Comparison of ENCODE assay signal across 15 cellular contexts in genomic region chr4:155604718-155605601, GRCh38.
DNase-seq lines count a peak whose midpoint lies in the region; TF ChIP-seq lines count a peak whose summit lies in the region.
"Had no signal": no experiment of that assay in that cellular context is flagged by ENCODE, and none has a peak within 500 bp of the region (broad histone marks: within the 10 kb centered on the region; RNA-seq: fewer than 3 reads in every experiment).

No MANE protein-coding gene starts in this region.

- H3K27ac ChIP-seq in WERI-Rb-1 = no peak overlapping the region

- no peaks in the 10 kb centered on the region for H3K27me3 Mint-ChIP-seq in chondrocyte (ENCODE audit: low read depth)
- H3K27me3 Mint-ChIP-seq in activated naive CD4-positive, alpha-beta T cell treated with anti-CD3 and anti-CD28 coated beads, Interleukin-2, amount 10 ng/mL, durations not matched to agents 7 days and 5 days = no peaks in the 10 kb centered on the region
- H3K27me3 Mint-ChIP-seq: CD8-positive, alpha-beta memory T cell; IgD-negative memory B cell had no signal

- CTCF ChIA-PET in activated naive CD4-positive, alpha-beta T cell treated with anti-CD3 and anti-CD28 coated beads, Interleukin-2, amount 10 ng/mL, durations not matched to agents 7 days and 5 days (lab: Charles Lee) = no interaction called here

- no peak overlapping the region for H3K4me3 ChIP-seq in WERI-Rb-1 (ENCODE audit: low read depth, low read length)

- no peaks in the 10 kb centered on the region for H3K36me3 Mint-ChIP-seq in chondrocyte (ENCODE audit: low read depth)
- no peaks in the 10 kb centered on the region for H3K36me3 Mint-ChIP-seq in activated naive CD4-positive, alpha-beta T cell treated with anti-CD3 and anti-CD28 coated beads, Interleukin-2, amount 10 ng/mL, durations not matched to agents 7 days and 5 days
- H3K36me3 Mint-ChIP-seq: CD8-positive, alpha-beta memory T cell; IgD-negative memory B cell; naive thymus-derived CD4-positive, alpha-beta T cell had no signal

- H3K27ac Mint-ChIP-seq in chondrocyte (ENCODE audit: unreplicated experiment) = peak overlapping the region; percentile 76
- no peak overlapping the region for H3K27ac Mint-ChIP-seq in activated naive CD4-positive, alpha-beta T cell treated with anti-CD3 and anti-CD28 coated beads, Interleukin-2, amount 10 ng/mL, durations not matched to agents 7 days and 5 days
- H3K27ac Mint-ChIP-seq: CD8-positive, alpha-beta memory T cell; IgD-negative memory B cell; naive thymus-derived CD4-positive, alpha-beta T cell had no signal

- no peaks in the 10 kb centered on the region for H3K36me3 ChIP-seq in WERI-Rb-1

- H3K4me3 Mint-ChIP-seq in chondrocyte (ENCODE audit: unreplicated experiment) = no peak overlapping the region
- H3K4me3 Mint-ChIP-seq in activated naive CD4-positive, alpha-beta T cell treated with anti-CD3 and anti-CD28 coated beads, Interleukin-2, amount 10 ng/mL, durations not matched to agents 7 days and 5 days = no peak overlapping the region
- H3K4me3 Mint-ChIP-seq: CD8-positive, alpha-beta memory T cell; IgD-negative memory B cell; naive thymus-derived CD4-positive, alpha-beta T cell had no signal

- H3K9me3 Mint-ChIP-seq in chondrocyte (ENCODE audit: low read depth) = no peaks in the 10 kb centered on the region
- H3K9me3 Mint-ChIP-seq in activated naive CD4-positive, alpha-beta T cell treated with anti-CD3 and anti-CD28 coated beads, Interleukin-2, amount 10 ng/mL, durations not matched to agents 7 days and 5 days = no peaks in the 10 kb centered on the region
- H3K9me3 Mint-ChIP-seq: CD8-positive, alpha-beta memory T cell had no signal

- no peaks in the 10 kb centered on the region for H3K9me3 ChIP-seq in WERI-Rb-1 (ENCODE audit: severe bottlenecking)

- DNase-seq in AG20443 (ENCODE audit: low spot score) = peak; percentile 75
- peak; percentile 85 for DNase-seq in M059J (ENCODE audit: low read depth)
- DNase-seq in chondrocyte (ENCODE audit: low spot score) = no peak
- DNase-seq in non-pigmented ciliary epithelial cell (ENCODE audit: low read depth) = peak; percentile 79
- no peak for DNase-seq in MV-4-11 (lab: John Stamatoyannopoulos, UW)
- DNase-seq in NCI-H526 treated with DMSO at 0.1 percent for 48 hours (lab: John Stamatoyannopoulos, UW) = no peak
- no peak for DNase-seq in activated naive CD4-positive, alpha-beta T cell treated with anti-CD3 and anti-CD28 coated beads, Interleukin-2, amount 10 ng/mL, durations not matched to agents 7 days and 5 days
- DNase-seq in WERI-Rb-1 = no peak
- DNase-seq: amygdala; CD8-positive, alpha-beta memory T cell; GOT3; naive thymus-derived CD4-positive, alpha-beta T cell; NCI-H2171; RPMI8226 had no signal

- H3K4me1 Mint-ChIP-seq in chondrocyte (ENCODE audit: low read depth) = peaks cover 59% of the 10 kb centered on the region
- H3K4me1 Mint-ChIP-seq in activated naive CD4-positive, alpha-beta T cell treated with anti-CD3 and anti-CD28 coated beads, Interleukin-2, amount 10 ng/mL, durations not matched to agents 7 days and 5 days = no peaks in the 10 kb centered on the region
- H3K4me1 Mint-ChIP-seq: CD8-positive, alpha-beta memory T cell; IgD-negative memory B cell had no signal

- no peak for TF ChIP-seq CTCF in chondrocyte (IDR thresholded peaks at IDR 0.05)
- no peak for TF ChIP-seq CTCF in WERI-Rb-1 (IDR thresholded peaks at IDR 0.05; ENCODE audit: low read depth, low read length)

- no peaks in the 10 kb centered on the region for H3K27me3 ChIP-seq in WERI-Rb-1 (ENCODE audit: insufficient read depth, low read depth, severe bottlenecking)

Comparison
In these comparisons a context has a peak if more than half of its experiments do, and no peak if none do; other contexts are left out.
1. DNase-seq: peak in AG20443 (single experiment), M059J (single experiment) and non-pigmented ciliary epithelial cell (single experiment); none in chondrocyte (single experiment), MV-4-11 (single experiment), NCI-H526 treated with DMSO at 0.1 percent for 48 hours (single experiment), activated naive CD4-positive, alpha-beta T cell treated with anti-CD3 and anti-CD28 coated beads, Interleukin-2, amount 10 ng/mL, durations not matched to agents 7 days and 5 days (single experiment) and WERI-Rb-1 (single experiment).